Comparison of ENCODE assay signal across 2 cellular contexts in the genomic region with DNA sequence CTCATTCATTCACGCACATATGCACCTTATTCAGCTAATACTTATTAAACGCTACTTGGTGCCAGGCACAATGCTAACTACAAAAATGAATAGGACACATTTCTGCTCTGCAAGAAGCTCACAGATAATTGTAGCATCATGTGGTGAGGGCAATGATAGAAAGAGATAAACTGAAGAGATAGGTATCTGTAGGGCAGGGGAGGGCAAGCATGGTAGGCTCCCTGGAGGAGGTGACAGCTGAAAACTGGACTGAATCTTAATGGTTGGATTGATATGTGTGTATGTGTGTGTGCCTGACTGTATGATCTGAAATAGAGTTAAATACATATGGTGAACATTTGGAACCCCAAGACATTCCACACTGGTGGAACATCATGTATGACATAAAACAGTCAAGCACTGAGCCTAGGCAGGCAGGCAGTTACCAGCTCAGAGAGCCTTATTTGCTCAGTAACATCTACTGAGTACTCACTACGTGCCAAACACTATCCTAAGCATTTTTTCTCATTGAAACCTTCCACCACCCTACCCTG.
A peak's percentile ranks its signal among the peaks of the same experiment; 100 is the strongest.
TF ChIP-seq lines count a peak whose summit lies in the region.

No MANE protein-coding gene starts in this region.

TF ChIP-seq in A549, 52 proteins besides CTCF, POLR2A, EP300 and RAD21:
- TF ChIP-seq ZFP36 (IDR thresholded peaks at IDR 0.05; ENCODE audit: borderline replicate concordance, partially characterized antibody) (peak; percentile 91), ZSCAN20 (CRISPR knock-in tag; IDR thresholded peaks at IDR 0.05) (no peak)

TF ChIP-seq in K562, 482 proteins besides CTCF, POLR2A, EP300 and RAD21:
- TF ChIP-seq RBM25 (IDR thresholded peaks at IDR 0.05; ENCODE audit: low read depth, low read length, severe bottlenecking) (peak; percentile 91), ZBED1 (IDR thresholded peaks at IDR 0.05) (no peak), ZNF583 (CRISPR knock-in tag; IDR thresholded peaks at IDR 0.05) (no peak), SMARCA5 (IDR thresholded peaks at IDR 0.05) (0 out of 2 replicates have a peak, but pooled peaks have one; percentile 38), IRF2 (CRISPR knock-in tag; IDR thresholded peaks at IDR 0.05) (no peak), ZNF143 (CRISPR knock-in tag; IDR thresholded peaks at IDR 0.05) (no peak), PTBP1 (IDR thresholded peaks at IDR 0.05; ENCODE audit: low read depth, low read length) (no peak), RFX1 (IDR thresholded peaks at IDR 0.05) (no peak), RNF2 (IDR thresholded peaks at IDR 0.05) (no peak), ZC3H8 (IDR thresholded peaks at IDR 0.05) (no peak), CBX8 (IDR thresholded peaks at IDR 0.05; ENCODE audit: borderline replicate concordance, extremely low read depth, low read depth, low read length, poor library complexity, severe bottlenecking) (no peak), ZFP36 (IDR thresholded peaks at IDR 0.05; ENCODE audit: low read depth, low read length, partially characterized antibody) (peak; percentile 97)
- TF ChIP-seq, protein P1, sequence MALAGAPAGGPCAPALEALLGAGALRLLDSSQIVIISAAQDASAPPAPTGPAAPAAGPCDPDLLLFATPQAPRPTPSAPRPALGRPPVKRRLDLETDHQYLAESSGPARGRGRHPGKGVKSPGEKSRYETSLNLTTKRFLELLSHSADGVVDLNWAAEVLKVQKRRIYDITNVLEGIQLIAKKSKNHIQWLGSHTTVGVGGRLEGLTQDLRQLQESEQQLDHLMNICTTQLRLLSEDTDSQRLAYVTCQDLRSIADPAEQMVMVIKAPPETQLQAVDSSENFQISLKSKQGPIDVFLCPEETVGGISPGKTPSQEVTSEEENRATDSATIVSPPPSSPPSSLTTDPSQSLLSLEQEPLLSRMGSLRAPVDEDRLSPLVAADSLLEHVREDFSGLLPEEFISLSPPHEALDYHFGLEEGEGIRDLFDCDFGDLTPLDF (CRISPR knock-in tag; IDR thresholded peaks at IDR 0.05): no peak
- TF ChIP-seq, protein P2, sequence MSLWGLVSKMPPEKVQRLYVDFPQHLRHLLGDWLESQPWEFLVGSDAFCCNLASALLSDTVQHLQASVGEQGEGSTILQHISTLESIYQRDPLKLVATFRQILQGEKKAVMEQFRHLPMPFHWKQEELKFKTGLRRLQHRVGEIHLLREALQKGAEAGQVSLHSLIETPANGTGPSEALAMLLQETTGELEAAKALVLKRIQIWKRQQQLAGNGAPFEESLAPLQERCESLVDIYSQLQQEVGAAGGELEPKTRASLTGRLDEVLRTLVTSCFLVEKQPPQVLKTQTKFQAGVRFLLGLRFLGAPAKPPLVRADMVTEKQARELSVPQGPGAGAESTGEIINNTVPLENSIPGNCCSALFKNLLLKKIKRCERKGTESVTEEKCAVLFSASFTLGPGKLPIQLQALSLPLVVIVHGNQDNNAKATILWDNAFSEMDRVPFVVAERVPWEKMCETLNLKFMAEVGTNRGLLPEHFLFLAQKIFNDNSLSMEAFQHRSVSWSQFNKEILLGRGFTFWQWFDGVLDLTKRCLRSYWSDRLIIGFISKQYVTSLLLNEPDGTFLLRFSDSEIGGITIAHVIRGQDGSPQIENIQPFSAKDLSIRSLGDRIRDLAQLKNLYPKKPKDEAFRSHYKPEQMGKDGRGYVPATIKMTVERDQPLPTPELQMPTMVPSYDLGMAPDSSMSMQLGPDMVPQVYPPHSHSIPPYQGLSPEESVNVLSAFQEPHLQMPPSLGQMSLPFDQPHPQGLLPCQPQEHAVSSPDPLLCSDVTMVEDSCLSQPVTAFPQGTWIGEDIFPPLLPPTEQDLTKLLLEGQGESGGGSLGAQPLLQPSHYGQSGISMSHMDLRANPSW (CRISPR knock-in tag; IDR thresholded peaks at IDR 0.05): no peak
- TF ChIP-seq, protein P3, sequence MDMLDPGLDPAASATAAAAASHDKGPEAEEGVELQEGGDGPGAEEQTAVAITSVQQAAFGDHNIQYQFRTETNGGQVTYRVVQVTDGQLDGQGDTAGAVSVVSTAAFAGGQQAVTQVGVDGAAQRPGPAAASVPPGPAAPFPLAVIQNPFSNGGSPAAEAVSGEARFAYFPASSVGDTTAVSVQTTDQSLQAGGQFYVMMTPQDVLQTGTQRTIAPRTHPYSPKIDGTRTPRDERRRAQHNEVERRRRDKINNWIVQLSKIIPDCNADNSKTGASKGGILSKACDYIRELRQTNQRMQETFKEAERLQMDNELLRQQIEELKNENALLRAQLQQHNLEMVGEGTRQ (CRISPR knock-in tag; IDR thresholded peaks at IDR 0.05): no peak
- TF ChIP-seq, protein P4, sequence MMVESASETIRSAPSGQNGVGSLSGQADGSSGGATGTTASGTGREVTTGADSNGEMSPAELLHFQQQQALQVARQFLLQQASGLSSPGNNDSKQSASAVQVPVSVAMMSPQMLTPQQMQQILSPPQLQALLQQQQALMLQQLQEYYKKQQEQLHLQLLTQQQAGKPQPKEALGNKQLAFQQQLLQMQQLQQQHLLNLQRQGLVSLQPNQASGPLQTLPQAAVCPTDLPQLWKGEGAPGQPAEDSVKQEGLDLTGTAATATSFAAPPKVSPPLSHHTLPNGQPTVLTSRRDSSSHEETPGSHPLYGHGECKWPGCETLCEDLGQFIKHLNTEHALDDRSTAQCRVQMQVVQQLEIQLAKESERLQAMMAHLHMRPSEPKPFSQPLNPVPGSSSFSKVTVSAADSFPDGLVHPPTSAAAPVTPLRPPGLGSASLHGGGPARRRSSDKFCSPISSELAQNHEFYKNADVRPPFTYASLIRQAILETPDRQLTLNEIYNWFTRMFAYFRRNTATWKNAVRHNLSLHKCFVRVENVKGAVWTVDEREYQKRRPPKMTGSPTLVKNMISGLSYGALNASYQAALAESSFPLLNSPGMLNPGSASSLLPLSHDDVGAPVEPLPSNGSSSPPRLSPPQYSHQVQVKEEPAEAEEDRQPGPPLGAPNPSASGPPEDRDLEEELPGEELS (CRISPR knock-in tag; IDR thresholded peaks at IDR 0.05; ENCODE audit: borderline replicate concordance): no peak
- TF ChIP-seq, protein P5, sequence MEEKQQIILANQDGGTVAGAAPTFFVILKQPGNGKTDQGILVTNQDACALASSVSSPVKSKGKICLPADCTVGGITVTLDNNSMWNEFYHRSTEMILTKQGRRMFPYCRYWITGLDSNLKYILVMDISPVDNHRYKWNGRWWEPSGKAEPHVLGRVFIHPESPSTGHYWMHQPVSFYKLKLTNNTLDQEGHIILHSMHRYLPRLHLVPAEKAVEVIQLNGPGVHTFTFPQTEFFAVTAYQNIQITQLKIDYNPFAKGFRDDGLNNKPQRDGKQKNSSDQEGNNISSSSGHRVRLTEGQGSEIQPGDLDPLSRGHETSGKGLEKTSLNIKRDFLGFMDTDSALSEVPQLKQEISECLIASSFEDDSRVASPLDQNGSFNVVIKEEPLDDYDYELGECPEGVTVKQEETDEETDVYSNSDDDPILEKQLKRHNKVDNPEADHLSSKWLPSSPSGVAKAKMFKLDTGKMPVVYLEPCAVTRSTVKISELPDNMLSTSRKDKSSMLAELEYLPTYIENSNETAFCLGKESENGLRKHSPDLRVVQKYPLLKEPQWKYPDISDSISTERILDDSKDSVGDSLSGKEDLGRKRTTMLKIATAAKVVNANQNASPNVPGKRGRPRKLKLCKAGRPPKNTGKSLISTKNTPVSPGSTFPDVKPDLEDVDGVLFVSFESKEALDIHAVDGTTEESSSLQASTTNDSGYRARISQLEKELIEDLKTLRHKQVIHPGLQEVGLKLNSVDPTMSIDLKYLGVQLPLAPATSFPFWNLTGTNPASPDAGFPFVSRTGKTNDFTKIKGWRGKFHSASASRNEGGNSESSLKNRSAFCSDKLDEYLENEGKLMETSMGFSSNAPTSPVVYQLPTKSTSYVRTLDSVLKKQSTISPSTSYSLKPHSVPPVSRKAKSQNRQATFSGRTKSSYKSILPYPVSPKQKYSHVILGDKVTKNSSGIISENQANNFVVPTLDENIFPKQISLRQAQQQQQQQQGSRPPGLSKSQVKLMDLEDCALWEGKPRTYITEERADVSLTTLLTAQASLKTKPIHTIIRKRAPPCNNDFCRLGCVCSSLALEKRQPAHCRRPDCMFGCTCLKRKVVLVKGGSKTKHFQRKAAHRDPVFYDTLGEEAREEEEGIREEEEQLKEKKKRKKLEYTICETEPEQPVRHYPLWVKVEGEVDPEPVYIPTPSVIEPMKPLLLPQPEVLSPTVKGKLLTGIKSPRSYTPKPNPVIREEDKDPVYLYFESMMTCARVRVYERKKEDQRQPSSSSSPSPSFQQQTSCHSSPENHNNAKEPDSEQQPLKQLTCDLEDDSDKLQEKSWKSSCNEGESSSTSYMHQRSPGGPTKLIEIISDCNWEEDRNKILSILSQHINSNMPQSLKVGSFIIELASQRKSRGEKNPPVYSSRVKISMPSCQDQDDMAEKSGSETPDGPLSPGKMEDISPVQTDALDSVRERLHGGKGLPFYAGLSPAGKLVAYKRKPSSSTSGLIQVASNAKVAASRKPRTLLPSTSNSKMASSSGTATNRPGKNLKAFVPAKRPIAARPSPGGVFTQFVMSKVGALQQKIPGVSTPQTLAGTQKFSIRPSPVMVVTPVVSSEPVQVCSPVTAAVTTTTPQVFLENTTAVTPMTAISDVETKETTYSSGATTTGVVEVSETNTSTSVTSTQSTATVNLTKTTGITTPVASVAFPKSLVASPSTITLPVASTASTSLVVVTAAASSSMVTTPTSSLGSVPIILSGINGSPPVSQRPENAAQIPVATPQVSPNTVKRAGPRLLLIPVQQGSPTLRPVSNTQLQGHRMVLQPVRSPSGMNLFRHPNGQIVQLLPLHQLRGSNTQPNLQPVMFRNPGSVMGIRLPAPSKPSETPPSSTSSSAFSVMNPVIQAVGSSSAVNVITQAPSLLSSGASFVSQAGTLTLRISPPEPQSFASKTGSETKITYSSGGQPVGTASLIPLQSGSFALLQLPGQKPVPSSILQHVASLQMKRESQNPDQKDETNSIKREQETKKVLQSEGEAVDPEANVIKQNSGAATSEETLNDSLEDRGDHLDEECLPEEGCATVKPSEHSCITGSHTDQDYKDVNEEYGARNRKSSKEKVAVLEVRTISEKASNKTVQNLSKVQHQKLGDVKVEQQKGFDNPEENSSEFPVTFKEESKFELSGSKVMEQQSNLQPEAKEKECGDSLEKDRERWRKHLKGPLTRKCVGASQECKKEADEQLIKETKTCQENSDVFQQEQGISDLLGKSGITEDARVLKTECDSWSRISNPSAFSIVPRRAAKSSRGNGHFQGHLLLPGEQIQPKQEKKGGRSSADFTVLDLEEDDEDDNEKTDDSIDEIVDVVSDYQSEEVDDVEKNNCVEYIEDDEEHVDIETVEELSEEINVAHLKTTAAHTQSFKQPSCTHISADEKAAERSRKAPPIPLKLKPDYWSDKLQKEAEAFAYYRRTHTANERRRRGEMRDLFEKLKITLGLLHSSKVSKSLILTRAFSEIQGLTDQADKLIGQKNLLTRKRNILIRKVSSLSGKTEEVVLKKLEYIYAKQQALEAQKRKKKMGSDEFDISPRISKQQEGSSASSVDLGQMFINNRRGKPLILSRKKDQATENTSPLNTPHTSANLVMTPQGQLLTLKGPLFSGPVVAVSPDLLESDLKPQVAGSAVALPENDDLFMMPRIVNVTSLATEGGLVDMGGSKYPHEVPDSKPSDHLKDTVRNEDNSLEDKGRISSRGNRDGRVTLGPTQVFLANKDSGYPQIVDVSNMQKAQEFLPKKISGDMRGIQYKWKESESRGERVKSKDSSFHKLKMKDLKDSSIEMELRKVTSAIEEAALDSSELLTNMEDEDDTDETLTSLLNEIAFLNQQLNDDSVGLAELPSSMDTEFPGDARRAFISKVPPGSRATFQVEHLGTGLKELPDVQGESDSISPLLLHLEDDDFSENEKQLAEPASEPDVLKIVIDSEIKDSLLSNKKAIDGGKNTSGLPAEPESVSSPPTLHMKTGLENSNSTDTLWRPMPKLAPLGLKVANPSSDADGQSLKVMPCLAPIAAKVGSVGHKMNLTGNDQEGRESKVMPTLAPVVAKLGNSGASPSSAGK (IDR thresholded peaks at IDR 0.05): no peak
